In genomic region chr15:78216276-78217229, GRCh38 we compare ENCODE assay signal across 11 cellular contexts. TPM values are rescaled to one million over a fixed set of nuclear protein-coding genes. Genes with fewer than 3 reads are reported as not detected.
DNase-seq lines count a peak whose midpoint lies in the region; ATAC-seq, FAIRE-seq and TF ChIP-seq lines count a peak whose summit lies in the region.
"Had no signal": no experiment of that assay in that cellular context is flagged by ENCODE, and none has a peak within 500 bp of the region (broad histone marks: within the 10 kb centered on the region; RNA-seq: fewer than 3 reads in every experiment).

No MANE protein-coding gene starts in this region.

- in situ Hi-C loops in GM13977 (cut with MboI; ENCODE audit: low pct_unique_long_range_greater_than_20kb, low sequenced_read_pairs, unreplicated experiment): no loop called here

- CTCF ChIA-PET in Calu3 (lab: Charles Lee): interaction anchor here (0.6 to 1.1 kb wide), 3 partner anchors 11 to 86 kb away, joined by 3 to 4 read pairs (median 3); partner anchors contain the start of gene CIB2

- no peaks in the 10 kb centered on the region for H3K36me3 ChIP-seq in SJCRH30

- H3K9me3 ChIP-seq in SJCRH30 (replicated peaks): no peaks in the 10 kb centered on the region

- peaks cover 15% of the 10 kb centered on the region for H3K27me3 ChIP-seq in foreskin keratinocyte
- no peaks in the 10 kb centered on the region for H3K27me3 ChIP-seq in SJCRH30

- no peak overlapping the region for H3K4me3 Mint-ChIP-seq in Calu3 (ENCODE audit: low read depth, unreplicated experiment)

- no peak overlapping the region for H3K4me3 ChIP-seq in SJCRH30

- TF ChIP-seq CTCF in Calu3 (IDR thresholded peaks at IDR 0.05; ENCODE audit: unreplicated experiment) (no peak), foreskin keratinocyte (conservative IDR thresholded peaks at IDR 0.05) (no peak), GM13977 (IDR thresholded peaks at IDR 0.05; ENCODE audit: extremely low read depth, insufficient read depth, missing control alignments) (no peak)

- peaks cover 4% of the 10 kb centered on the region for H3K36me3 Mint-ChIP-seq in Calu3 (ENCODE audit: insufficient read depth, unreplicated experiment)

- BruUV-seq in Calu3 (replicated peaks; lab: Mats Ljungman, UMichigan): no TSS peak

- DNase-seq in Calu3: peak; percentile 77
- peak; percentile 60 for DNase-seq in RCC 7860 (ENCODE audit: low spot score)
- peak in 1 of 2 donors; percentile 35 for DNase-seq in foreskin keratinocyte
- DNase-seq in pons (ENCODE audit: low spot score): peak; percentile 82
- DNase-seq in SJCRH30: no peak
- no peak for DNase-seq in NCI-H510A treated with DMSO at 0.1 percent for 48 hours (lab: John Stamatoyannopoulos, UW)
- DNase-seq in GM13977 (ENCODE audit: low spot score): no peak
- DNase-seq in NCI-H2171 (lab: John Stamatoyannopoulos, UW): no peak
- DNase-seq: NCI-H1048; retina; stimulated activated naive CD8-positive, alpha-beta T cell treated with anti-CD3 and anti-CD28 coated beads, Interleukin-15, Interleukin-2, amounts not matched to agents 100 U/mL and 50 U/mL, for 24 hours had no signal

- peak; percentile 52 for FAIRE-seq in RCC 7860 (lab: Jason Lieb, UNC)

- H3K4me1 ChIP-seq in foreskin keratinocyte (no peaks in the 10 kb centered on the region), SJCRH30 (peaks cover 22% of the 10 kb centered on the region)

- no peak overlapping the region for H3K27ac Mint-ChIP-seq in Calu3 (ENCODE audit: unreplicated experiment)

- H3K27me3 Mint-ChIP-seq in Calu3 (ENCODE audit: unreplicated experiment): no peaks in the 10 kb centered on the region

- peaks cover 46% of the 10 kb centered on the region for H3K4me1 Mint-ChIP-seq in Calu3 (ENCODE audit: low read depth, unreplicated experiment)

- no peak overlapping the region for H3K27ac ChIP-seq in foreskin keratinocyte
- H3K27ac ChIP-seq in SJCRH30: no peak overlapping the region

- no peaks in the 10 kb centered on the region for H3K9me3 Mint-ChIP-seq in Calu3 (ENCODE audit: low read depth, unreplicated experiment)

- peak; percentile 33 for ATAC-seq in foreskin keratinocyte
- ATAC-seq: stimulated activated naive CD8-positive, alpha-beta T cell treated with anti-CD3 and anti-CD28 coated beads, Interleukin-15, Interleukin-2, amounts not matched to agents 100 U/mL and 50 U/mL, for 24 hours had no signal

- intact Hi-C loops in Calu3 (cut with micrococcal nuclease; ENCODE audit: unreplicated experiment): no loop called here

RNA-seq across cellular contexts. Expression of gene ACSBG1, which starts 17.8 kb away (rescaled TPM):
- 0.45 and 0.49 TPM in 2 replicates for total RNA-seq in Calu3 (2022)
- total RNA-seq in foreskin keratinocyte: not detected in 2 replicates
- 0.02 TPM in 2 replicates for polyA plus RNA-seq in foreskin keratinocyte
- total RNA-seq in SJCRH30 (2014; rRNA removed; shearing (Covaris generic)): 0.08 and 0.63 TPM in 2 replicates

RNA-seq across cellular contexts. Expression of gene DNAJA4, which starts 47.8 kb away (rescaled TPM):
- total RNA-seq in Calu3 (2022): 52.1 and 53.6 TPM in 2 replicates
- 8.8 and 10.6 TPM in 2 replicates for total RNA-seq in foreskin keratinocyte
- 5.1 and 7.5 TPM in 2 replicates for polyA plus RNA-seq in foreskin keratinocyte
- total RNA-seq in SJCRH30 (2014; rRNA removed; shearing (Covaris generic)): 0.15 TPM in 1 of 2 replicates, not detected in the other

Comparison
In these comparisons a context has a peak if more than half of its experiments do, and no peak if none do; other contexts are left out.
1. DNase-seq: peak in Calu3 (single experiment), RCC 7860 (single experiment) and pons (single experiment); none in SJCRH30 (0 of 2), NCI-H510A treated with DMSO at 0.1 percent for 48 hours (single experiment), GM13977 (single experiment) and NCI-H2171 (single experiment).